Comparison of ENCODE assay signal across 16 cellular contexts in genomic region chr6:31587791-31588777, GRCh38. TPM values are rescaled to one million over a fixed set of nuclear protein-coding genes. Genes with fewer than 3 reads are reported as not detected.
DNase-seq lines count a peak whose midpoint lies in the region; ATAC-seq and TF ChIP-seq lines count a peak whose summit lies in the region.
"Had no signal": no experiment of that assay in that cellular context is flagged by ENCODE, and none has a peak within 500 bp of the region (broad histone marks: within the 10 kb centered on the region; RNA-seq: fewer than 3 reads in every experiment).

No MANE protein-coding gene starts in this region.

- DNase-seq in mammary epithelial cell (no peak), MCF 10A (ENCODE audit: unreplicated experiment) (no peak), mesendoderm (no peak), NCI-H748 (lab: John Stamatoyannopoulos, UW; ENCODE audit: unreplicated experiment) (no peak), endothelial cell (ENCODE audit: low spot score) (no peak), NCI-H82 (lab: John Stamatoyannopoulos, UW) (no peak)
- no peak for DNase-seq in activated CD4-positive, alpha-beta memory T cell treated with anti-CD3 and anti-CD28 coated beads for 36 hours
- DNase-seq: kidney glomerular epithelial cell; NCI-H2029 treated with DMSO at 0.1 percent for 48 hours; PC-9; stimulated activated CD4-positive, alpha-beta T cell treated with anti-CD3 and anti-CD28 coated beads, Interleukin-4, amount 100 ng/mL, for 4 hours; T1000 had no signal

- BruUV-seq in mammary epithelial cell (replicated peaks; lab: Mats Ljungman, UMichigan) (no TSS peak), MCF 10A (replicated peaks; lab: Mats Ljungman, UMichigan) (no TSS peak)

- no peaks in the 10 kb centered on the region for H3K36me3 Mint-ChIP-seq in MCF 10A (ENCODE audit: insufficient read depth, unreplicated experiment)
- H3K36me3 Mint-ChIP-seq in activated CD4-positive, alpha-beta memory T cell treated with anti-CD3 and anti-CD28 coated beads for 36 hours = peaks cover 2% of the 10 kb centered on the region
- no peaks in the 10 kb centered on the region for H3K36me3 Mint-ChIP-seq in endothelial cell (ENCODE audit: low read depth, unreplicated experiment)

- H3K4me3 Mint-ChIP-seq in MCF 10A (ENCODE audit: unreplicated experiment) (no peak overlapping the region), endothelial cell (ENCODE audit: unreplicated experiment) (no peak overlapping the region)
- peak overlapping the region; percentile 72 for H3K4me3 Mint-ChIP-seq in activated CD4-positive, alpha-beta memory T cell treated with anti-CD3 and anti-CD28 coated beads for 36 hours

- H3K79me2 ChIP-seq in mammary epithelial cell (ENCODE audit: insufficient read depth, low read length) (no peaks in the 10 kb centered on the region), mesendoderm (ENCODE audit: control insufficient read depth, insufficient read depth, low read length) (no peaks in the 10 kb centered on the region)

- 68% methylated on average over 7 of the region's 12 CpGs for WGBS in mammary epithelial cell (ENCODE audit: low coverage, missing lambda C conversion rate)
- WGBS in mesendoderm (ENCODE audit: extremely low coverage, insufficient coverage, low lambda C conversion rate) = no CpG with 5 or more reads among the region's 12 CpGs

- no peak overlapping the region for H3K4ac ChIP-seq in mesendoderm (ENCODE audit: low read depth, low read length)

- peak overlapping the region; percentile 80 for H3K23ac ChIP-seq in mesendoderm (ENCODE audit: low read length)

- H3K9ac ChIP-seq in mammary epithelial cell (ENCODE audit: insufficient read depth, low read length) (no peak overlapping the region), mesendoderm (ENCODE audit: low read length) (no peak overlapping the region)
- H3K9ac ChIP-seq: GM23248 had no signal

- H3K9me3 Mint-ChIP-seq in MCF 10A (ENCODE audit: unreplicated experiment) = no peaks in the 10 kb centered on the region
- no peaks in the 10 kb centered on the region for H3K9me3 Mint-ChIP-seq in activated CD4-positive, alpha-beta memory T cell treated with anti-CD3 and anti-CD28 coated beads for 36 hours
- H3K9me3 Mint-ChIP-seq in endothelial cell (ENCODE audit: unreplicated experiment) = no peaks in the 10 kb centered on the region

- H2AFZ ChIP-seq in mammary epithelial cell (ENCODE audit: low read depth, low read length) = peak overlapping the region; percentile 10
- H2AFZ ChIP-seq: PC-9 had no signal

- CTCF ChIA-PET in mammary epithelial cell (lab: Charles Lee; ENCODE audit: low non-redundant PET) = no interaction called here
- CTCF ChIA-PET in MCF 10A (lab: Yijun Ruan, JAX) = interaction anchor here (0.5 to 18.9 kb wide), 4 partner anchors 9 to 105 kb away, joined by 3 to 215 read pairs (median 4); partner anchors contain the start of genes NCR3 and TNF
- CTCF ChIA-PET in activated CD4-positive, alpha-beta memory T cell treated with anti-CD3 and anti-CD28 coated beads for 36 hours (lab: Charles Lee) = interaction anchor here (9.1 to 28.8 kb wide), 4 partner anchors 4 to 36 kb away, joined by 95 to 1658 read pairs (median 740); partner anchors contain the start of genes ATP6V1G2, DDX39B, LST1 and LTA

- intact Hi-C loops in mammary epithelial cell (cut with micrococcal nuclease) = no loop called here
- intact Hi-C loops in MCF 10A (cut with micrococcal nuclease) = no loop called here
- intact Hi-C loops in activated CD4-positive, alpha-beta memory T cell treated with anti-CD3 and anti-CD28 coated beads for 36 hours (cut with micrococcal nuclease) = no loop called here

- no peak overlapping the region for H4K8ac ChIP-seq in mesendoderm (ENCODE audit: low read depth, low read length)

- H2BK5ac ChIP-seq in mesendoderm (ENCODE audit: low read length) = no peak overlapping the region

- H3K27me3 ChIP-seq in mammary epithelial cell (ENCODE audit: insufficient read depth, low read length) (no peaks in the 10 kb centered on the region), mesendoderm (ENCODE audit: insufficient read depth, low read length, poor library complexity) (no peaks in the 10 kb centered on the region)

- dilution Hi-C loops in mammary epithelial cell (cut with HindIII; ENCODE audit: low sequenced_read_pairs) = no loop called here

- H2BK120ac ChIP-seq in mesendoderm (ENCODE audit: low read depth, low read length) = no peak overlapping the region

- TF ChIP-seq CTCF in mammary epithelial cell (conservative IDR thresholded peaks at IDR 0.05 in 1 of 2, IDR thresholded peaks at IDR 0.05 in 1 of 2; ENCODE audit: extremely low read depth in 1 of 2, insufficient read depth in 1 of 2, low read depth in 1 of 2, low read length in 2 of 2) (no peak), MCF 10A (IDR thresholded peaks at IDR 0.05; ENCODE audit: unreplicated experiment) (no peak), endothelial cell (IDR thresholded peaks at IDR 0.05; ENCODE audit: unreplicated experiment) (no peak)

- H3K27me3 Mint-ChIP-seq in MCF 10A (ENCODE audit: insufficient read depth, unreplicated experiment) (no peaks in the 10 kb centered on the region), endothelial cell (ENCODE audit: unreplicated experiment) (peaks cover under 1% of the 10 kb centered on the region)
- H3K27me3 Mint-ChIP-seq in activated CD4-positive, alpha-beta memory T cell treated with anti-CD3 and anti-CD28 coated beads for 36 hours = no peaks in the 10 kb centered on the region

- no peak overlapping the region for H3K56ac ChIP-seq in mesendoderm (ENCODE audit: low read length)

- H3K4me1 ChIP-seq in mammary epithelial cell (ENCODE audit: insufficient read depth, low read length) = no peaks in the 10 kb centered on the region
- H3K4me1 ChIP-seq in mesendoderm (ENCODE audit: control insufficient read depth, low read depth, low read length) = no peaks in the 10 kb centered on the region

- no peak overlapping the region for H2AK5ac ChIP-seq in mesendoderm (ENCODE audit: low read length)

- no peak overlapping the region for H4K5ac ChIP-seq in mesendoderm (ENCODE audit: low read length)

- no peak overlapping the region for H3K4me3 ChIP-seq in mammary epithelial cell (replicated peaks in 1 of 3; ENCODE audit: insufficient read depth in 1 of 3, low read depth in 2 of 3, low read length in 3 of 3)
- H3K4me3 ChIP-seq in mesendoderm (ENCODE audit: low read length) = no peak overlapping the region
- H3K4me3 ChIP-seq: GM23248, PC-9 had no signal

- H3K18ac ChIP-seq in mesendoderm (ENCODE audit: low read length) = no peak overlapping the region

- no peaks in the 10 kb centered on the region for H3K9me3 ChIP-seq in mammary epithelial cell (replicated peaks; ENCODE audit: insufficient read depth, low read length)

- H3K79me1 ChIP-seq in mesendoderm (ENCODE audit: low read length) = no peaks in the 10 kb centered on the region

- H4K20me1 ChIP-seq in mammary epithelial cell (ENCODE audit: insufficient read depth, low read length) = no peaks in the 10 kb centered on the region

- POLR2A ChIA-PET in MCF 10A (lab: Yijun Ruan, JAX) = no interaction called here
- POLR2A ChIA-PET in activated CD4-positive, alpha-beta memory T cell treated with anti-CD3 and anti-CD28 coated beads for 36 hours (lab: Charles Lee) = interaction anchor here (0.6 to 18.2 kb wide), 3 partner anchors 8 to 22 kb away, joined by 3 to 259 read pairs (median 4); partner anchors contain the start of genes LTA and TNF

- no peak overlapping the region for H3K4me2 ChIP-seq in mammary epithelial cell (ENCODE audit: insufficient read depth, low read depth, low read length)
- no peak overlapping the region for H3K4me2 ChIP-seq in mesendoderm (ENCODE audit: low read length)
- H3K4me2 ChIP-seq: PC-9 had no signal

- no peak overlapping the region for H3K27ac ChIP-seq in mammary epithelial cell (ENCODE audit: insufficient read depth, low read depth, low read length)
- H3K27ac ChIP-seq in mesendoderm (ENCODE audit: low read depth, low read length) = no peak overlapping the region
- H3K27ac ChIP-seq: GM23248, PC-9 had no signal

- H3K36me3 ChIP-seq in mammary epithelial cell (ENCODE audit: insufficient read depth, low read length) (no peaks in the 10 kb centered on the region), mesendoderm (ENCODE audit: control insufficient read depth, insufficient read depth, low read length) (no peaks in the 10 kb centered on the region)

- in situ Hi-C loops in mammary epithelial cell (cut with MboI; ENCODE audit: low sequenced_read_pairs in 2 of 2) = no loop called here

- peaks cover 6% of the 10 kb centered on the region for H3K4me1 Mint-ChIP-seq in MCF 10A (ENCODE audit: insufficient read depth, unreplicated experiment)
- peaks cover 66% of the 10 kb centered on the region for H3K4me1 Mint-ChIP-seq in activated CD4-positive, alpha-beta memory T cell treated with anti-CD3 and anti-CD28 coated beads for 36 hours (ENCODE audit: low read depth)
- peaks cover 12% of the 10 kb centered on the region for H3K4me1 Mint-ChIP-seq in endothelial cell (ENCODE audit: unreplicated experiment)

- no peak for ATAC-seq in GM18861 (IDR thresholded peaks at IDR 0.05; ENCODE audit: unreplicated experiment)

- H3K27ac Mint-ChIP-seq in MCF 10A (ENCODE audit: low read depth, unreplicated experiment) = no peak overlapping the region
- peak overlapping the region; percentile 89 for H3K27ac Mint-ChIP-seq in activated CD4-positive, alpha-beta memory T cell treated with anti-CD3 and anti-CD28 coated beads for 36 hours
- H3K27ac Mint-ChIP-seq in endothelial cell (ENCODE audit: unreplicated experiment) = no peak overlapping the region

- no peak overlapping the region for H2BK15ac ChIP-seq in mesendoderm (replicated peaks; ENCODE audit: low read depth)

RNA-seq across cellular contexts. Expression of gene LST1, which starts 2.0 kb away (rescaled TPM):
- total RNA-seq in mammary epithelial cell (not detected), MCF 10A (2022) (not detected in 2 replicates), endothelial cell (ENCODE audit: unreplicated experiment) (1.7 TPM)
- not detected for polyA plus RNA-seq in mammary epithelial cell
- polyA minus RNA-seq in mammary epithelial cell = not detected
- 10 to 100 TPM; 15.7 to 16.9 TPM for total RNA-seq in activated CD4-positive, alpha-beta memory T cell treated with anti-CD3 and anti-CD28 coated beads for 36 hours
- 0.04 TPM for polyA plus RNA-seq in mesendoderm (2013, experiment 1 of 2)
- not detected for polyA plus RNA-seq in mesendoderm (2013, experiment 2 of 2)
- total RNA-seq: fibroblast of villous mesenchyme, GM23248, HepG2 had no signal
- polyA plus RNA-seq: GM23248, HepG2 had no signal

RNA-seq across cellular contexts. Expression of gene NCR3, which starts 4.7 kb away (rescaled TPM):
- total RNA-seq in mammary epithelial cell = not detected
- polyA plus RNA-seq in mammary epithelial cell = not detected
- polyA minus RNA-seq in mammary epithelial cell = not detected
- not detected in 2 replicates for total RNA-seq in MCF 10A (2022)
- 10 to 100 TPM; 11.7 to 12.2 TPM for total RNA-seq in activated CD4-positive, alpha-beta memory T cell treated with anti-CD3 and anti-CD28 coated beads for 36 hours
- not detected for polyA plus RNA-seq in mesendoderm (2013, experiment 1 of 2)
- polyA plus RNA-seq in mesendoderm (2013, experiment 2 of 2) = 0.06 TPM
- total RNA-seq in endothelial cell (ENCODE audit: unreplicated experiment) = not detected
- total RNA-seq: fibroblast of villous mesenchyme, GM23248, HepG2, PC-9 had no signal
- polyA plus RNA-seq: GM23248, HepG2 had no signal

RNA-seq across cellular contexts. Expression of gene LTB, which starts 5.9 kb away (rescaled TPM):
- total RNA-seq in mammary epithelial cell = 1 to 10 TPM in 1 of 2 donors, under 1 TPM in 1; 0.17 to 1.5 TPM
- polyA plus RNA-seq in mammary epithelial cell = 0.07 TPM
- not detected for polyA minus RNA-seq in mammary epithelial cell
- 0.37 TPM in 1 of 2 replicates, not detected in the other for total RNA-seq in MCF 10A (2022)
- total RNA-seq in activated CD4-positive, alpha-beta memory T cell treated with anti-CD3 and anti-CD28 coated beads for 36 hours = 100 to 1,000 TPM; 161 to 164 TPM
- 0.18 TPM for polyA plus RNA-seq in mesendoderm (2013, experiment 1 of 2)
- not detected for polyA plus RNA-seq in mesendoderm (2013, experiment 2 of 2)
- total RNA-seq in endothelial cell (ENCODE audit: unreplicated experiment) = not detected
- total RNA-seq: fibroblast of villous mesenchyme, GM23248, PC-9 had no signal
- polyA plus RNA-seq: GM23248 had no signal

RNA-seq across cellular contexts. Expression of gene TNF, which starts 12.7 kb away (rescaled TPM):
- under 1 TPM in 1 of 2 donors, not detected in 1; 0.59 TPM for total RNA-seq in mammary epithelial cell
- polyA plus RNA-seq in mammary epithelial cell = 0.08 TPM
- not detected for polyA minus RNA-seq in mammary epithelial cell
- total RNA-seq in MCF 10A (2022) = not detected in 2 replicates
- total RNA-seq in activated CD4-positive, alpha-beta memory T cell treated with anti-CD3 and anti-CD28 coated beads for 36 hours = 100 to 1,000 TPM; 165 to 167 TPM
- 0.04 TPM for polyA plus RNA-seq in mesendoderm (2013, experiment 1 of 2)
- polyA plus RNA-seq in mesendoderm (2013, experiment 2 of 2) = 0.03 TPM
- not detected for total RNA-seq in endothelial cell (ENCODE audit: unreplicated experiment)
- total RNA-seq: GM23248, HepG2, PC-9 had no signal
- polyA plus RNA-seq: HepG2 had no signal

RNA-seq across cellular contexts. Expression of gene LTA, which starts 16.0 kb away (rescaled TPM):
- total RNA-seq in mammary epithelial cell (not detected), MCF 10A (2022) (not detected in 2 replicates), endothelial cell (ENCODE audit: unreplicated experiment) (not detected)
- polyA plus RNA-seq in mammary epithelial cell = not detected
- polyA minus RNA-seq in mammary epithelial cell = not detected
- total RNA-seq in activated CD4-positive, alpha-beta memory T cell treated with anti-CD3 and anti-CD28 coated beads for 36 hours = 100 to 1,000 TPM; 696 to 733 TPM
- 0.03 TPM for polyA plus RNA-seq in mesendoderm (2013, experiment 1 of 2)
- polyA plus RNA-seq in mesendoderm (2013, experiment 2 of 2) = not detected
- total RNA-seq: fibroblast of villous mesenchyme, GM23248, HepG2, PC-9 had no signal
- polyA plus RNA-seq: GM23248 had no signal

Comparison
In these comparisons a context has a peak if more than half of its experiments do, and no peak if none do; other contexts are left out.
1. RNA of gene NCR3, which starts 4.7 kb away (total RNA-seq): 11.7 to 12.2 TPM in activated CD4-positive, alpha-beta memory T cell treated with anti-CD3 and anti-CD28 coated beads for 36 hours; not detected in mammary epithelial cell, not detected in MCF 10A and not detected in endothelial cell (single experiment); every median in the first group is over 10 times any median in the second.
2. RNA of gene LTB, which starts 5.9 kb away (total RNA-seq): 161 to 164 TPM in activated CD4-positive, alpha-beta memory T cell treated with anti-CD3 and anti-CD28 coated beads for 36 hours; 0.17 to 1.5 TPM in mammary epithelial cell, 0.37 TPM in MCF 10A and not detected in endothelial cell (single experiment); every median in the first group is over 10 times any median in the second.